ENCODE assay signal across 1 cellular context in the genomic region with DNA sequence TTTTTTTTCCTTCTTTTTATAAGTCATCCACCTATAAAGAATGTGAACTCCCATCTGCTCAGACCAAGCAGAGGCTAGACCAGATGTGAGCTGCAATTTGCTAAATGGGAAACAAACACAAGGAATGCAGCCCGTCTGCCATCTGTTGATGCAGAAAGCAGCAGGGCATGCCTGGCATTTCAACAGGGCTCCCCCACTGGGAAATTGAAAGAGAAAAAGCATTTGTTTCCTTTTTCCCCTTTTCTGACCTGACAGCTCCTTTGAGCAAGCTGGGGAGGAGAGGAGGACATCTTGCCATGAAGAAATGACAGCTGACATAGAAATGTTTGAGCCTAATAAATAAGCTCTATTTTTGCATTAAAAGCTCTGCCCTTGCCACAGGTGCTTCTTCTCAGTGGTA.
TF ChIP-seq lines count a peak whose summit lies in the region.

No MANE protein-coding gene starts in this region.

TF ChIP-seq in IMR-90, 13 proteins besides CTCF, POLR2A, EP300 and RAD21 (continued from another document):
- TF ChIP-seq, protein P1, sequence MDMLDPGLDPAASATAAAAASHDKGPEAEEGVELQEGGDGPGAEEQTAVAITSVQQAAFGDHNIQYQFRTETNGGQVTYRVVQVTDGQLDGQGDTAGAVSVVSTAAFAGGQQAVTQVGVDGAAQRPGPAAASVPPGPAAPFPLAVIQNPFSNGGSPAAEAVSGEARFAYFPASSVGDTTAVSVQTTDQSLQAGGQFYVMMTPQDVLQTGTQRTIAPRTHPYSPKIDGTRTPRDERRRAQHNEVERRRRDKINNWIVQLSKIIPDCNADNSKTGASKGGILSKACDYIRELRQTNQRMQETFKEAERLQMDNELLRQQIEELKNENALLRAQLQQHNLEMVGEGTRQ (IDR thresholded peaks at IDR 0.05; ENCODE audit: low read depth, low read length) = no peak
- no peak for TF ChIP-seq MAFK (IDR thresholded peaks at IDR 0.05; ENCODE audit: low read depth, low read length)
- no peak for TF ChIP-seq SMC3 (IDR thresholded peaks at IDR 0.05; ENCODE audit: low read depth, low read length)
- TF ChIP-seq MXI1 (IDR thresholded peaks at IDR 0.05; ENCODE audit: borderline replicate concordance, low read depth, low read length) = no peak
- TF ChIP-seq CHD1 (IDR thresholded peaks at IDR 0.05; ENCODE audit: low read depth, low read length) = no peak
- TF ChIP-seq RFX5 (IDR thresholded peaks at IDR 0.05; ENCODE audit: low read depth, low read length) = no peak
- no peak for TF ChIP-seq FOS (IDR thresholded peaks at IDR 0.05; ENCODE audit: low read depth, low read length)
- no peak for TF ChIP-seq RCOR1 (IDR thresholded peaks at IDR 0.05; ENCODE audit: insufficient replicate concordance, low read length)
- no peak for TF ChIP-seq BHLHE40 (IDR thresholded peaks at IDR 0.05; ENCODE audit: low read depth, low read length)
- TF ChIP-seq NFE2L2 (IDR thresholded peaks at IDR 0.05; ENCODE audit: low read depth, low read length) = no peak
